In genomic region chr5:65981969-65982368, GRCh38 we compare ENCODE assay signal across 1 cellular context.
TF ChIP-seq lines count a peak whose summit lies in the region.

No MANE protein-coding gene starts in this region.

TF ChIP-seq in A549, 52 proteins besides CTCF, POLR2A, EP300 and RAD21 (continued from another document):
- TF ChIP-seq REST (IDR thresholded peaks at IDR 0.05) (no peak), KDM5A (IDR thresholded peaks at IDR 0.05) (no peak), ZNF302 (CRISPR knock-in tag; IDR thresholded peaks at IDR 0.05) (no peak), CHD4 (IDR thresholded peaks at IDR 0.05; ENCODE audit: borderline replicate concordance) (no peak), HEYL (CRISPR knock-in tag; IDR thresholded peaks at IDR 0.05) (no peak), BHLHE40 (IDR thresholded peaks at IDR 0.05; ENCODE audit: low read depth, low read length) (no peak), EHMT2 (IDR thresholded peaks at IDR 0.05; ENCODE audit: low read depth) (no peak), NFE2L2 (conservative IDR thresholded peaks at IDR 0.05; ENCODE audit: low read length) (no peak), JUN (IDR thresholded peaks at IDR 0.05) (no peak)
- TF ChIP-seq, protein P1, sequence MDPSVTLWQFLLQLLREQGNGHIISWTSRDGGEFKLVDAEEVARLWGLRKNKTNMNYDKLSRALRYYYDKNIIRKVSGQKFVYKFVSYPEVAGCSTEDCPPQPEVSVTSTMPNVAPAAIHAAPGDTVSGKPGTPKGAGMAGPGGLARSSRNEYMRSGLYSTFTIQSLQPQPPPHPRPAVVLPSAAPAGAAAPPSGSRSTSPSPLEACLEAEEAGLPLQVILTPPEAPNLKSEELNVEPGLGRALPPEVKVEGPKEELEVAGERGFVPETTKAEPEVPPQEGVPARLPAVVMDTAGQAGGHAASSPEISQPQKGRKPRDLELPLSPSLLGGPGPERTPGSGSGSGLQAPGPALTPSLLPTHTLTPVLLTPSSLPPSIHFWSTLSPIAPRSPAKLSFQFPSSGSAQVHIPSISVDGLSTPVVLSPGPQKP (IDR thresholded peaks at IDR 0.05; ENCODE audit: low read depth, low read length), result no peak
